Comparison of ENCODE assay signal across 25 cellular contexts in genomic region chr21:21148009-21148408, GRCh38.
"Had no signal": no experiment of that assay in that cellular context is flagged by ENCODE, and none has a peak within 500 bp of the region (broad histone marks: within the 10 kb centered on the region; RNA-seq: fewer than 3 reads in every experiment).

No MANE protein-coding gene starts in this region.

- H3K9me3 ChIP-seq: SJSA1 had no signal

- H3K27ac ChIP-seq: KMS-11, PC-9, SJSA1 had no signal

- DNase-seq: activated CD4-positive, alpha-beta T cell treated with anti-CD3 and anti-CD28 coated beads, Interleukin-2, amount 10 ng/mL, durations not matched to agents 24 days and 14 days; activated CD4-positive, alpha-beta T cell treated with anti-CD3 and anti-CD28 coated beads, Interleukin-2, amount 50 U/mL, for 4 hours; activated CD8-positive, alpha-beta T cell treated with anti-CD3 and anti-CD28 coated beads for 36 hours; activated effector memory CD4-positive, alpha-beta T cell treated with anti-CD3 and anti-CD28 coated beads, Interleukin-2, amount 50 U/mL, for 16 hours; activated naive CD4-positive, alpha-beta T cell; activated naive CD4-positive, alpha-beta T cell treated with anti-CD3 and anti-CD28 coated beads, Interleukin-2, amount 50 U/mL, for 16 hours; activated naive CD8-positive, alpha-beta T cell treated with anti-CD3 and anti-CD28 coated beads, Interleukin-2, amount 10 ng/mL, durations not matched to agents 7 days and 5 days; activated T-cell treated with anti-CD3 and anti-CD28 coated beads, Interleukin-2, amount 50 U/mL, for 1 hour; activated T-cell treated with anti-CD3 and anti-CD28 coated beads, Interleukin-2, amount 50 U/mL, for 72 hours; amygdala; caudate nucleus; NCI-H1092 treated with DMSO at 0.1 percent for 48 hours; NCI-H1694; NCI-H1930; NCI-H2081 treated with DMSO at 0.1 percent for 48 hours; NCI-H345; NCI-H524 treated with DMSO at 0.1 percent for 48 hours; NCI-H748 treated with DMSO at 0.1 percent for 48 hours; PC-9; Right ventricle myocardium superior had no signal

- H3K36me3 ChIP-seq: SJSA1 had no signal

- H2AFZ ChIP-seq: PC-9 had no signal

- H3K9ac ChIP-seq: KMS-11 had no signal

- H3K27me3 ChIP-seq: SJSA1 had no signal

- H3K4me3 ChIP-seq: PC-9, SJSA1 had no signal

- H3K4me1 ChIP-seq: SJSA1 had no signal

- FAIRE-seq: bronchial epithelial cell, TTC549 had no signal

- ATAC-seq: activated CD8-positive, alpha-beta T cell treated with anti-CD3 and anti-CD28 coated beads for 36 hours; activated T-cell treated with anti-CD3 and anti-CD28 coated beads, Interleukin-2, amount 50 U/mL, for 72 hours; activated T-helper 17 cell treated with anti-CD3 and anti-CD28 coated beads, Interleukin-2, amount 50 U/mL, for 72 hours had no signal

- H3K4me2 ChIP-seq: KMS-11, PC-9 had no signal
